Comparison of ENCODE assay signal across 1 cellular context in genomic region chr19:13100871-13101589, GRCh38.
TF ChIP-seq lines count a peak whose summit lies in the region.

No MANE protein-coding gene starts in this region.

TF ChIP-seq in H1, 55 proteins besides CTCF, POLR2A, EP300 and RAD21:
- TF ChIP-seq TAF1 (IDR thresholded peaks at IDR 0.05; ENCODE audit: low read depth, low read length) (no peak), SP2 (IDR thresholded peaks at IDR 0.05; ENCODE audit: low read length) (no peak)
TF ChIP-seq in H1: peak in this region for 0.
